In the genomic region with DNA sequence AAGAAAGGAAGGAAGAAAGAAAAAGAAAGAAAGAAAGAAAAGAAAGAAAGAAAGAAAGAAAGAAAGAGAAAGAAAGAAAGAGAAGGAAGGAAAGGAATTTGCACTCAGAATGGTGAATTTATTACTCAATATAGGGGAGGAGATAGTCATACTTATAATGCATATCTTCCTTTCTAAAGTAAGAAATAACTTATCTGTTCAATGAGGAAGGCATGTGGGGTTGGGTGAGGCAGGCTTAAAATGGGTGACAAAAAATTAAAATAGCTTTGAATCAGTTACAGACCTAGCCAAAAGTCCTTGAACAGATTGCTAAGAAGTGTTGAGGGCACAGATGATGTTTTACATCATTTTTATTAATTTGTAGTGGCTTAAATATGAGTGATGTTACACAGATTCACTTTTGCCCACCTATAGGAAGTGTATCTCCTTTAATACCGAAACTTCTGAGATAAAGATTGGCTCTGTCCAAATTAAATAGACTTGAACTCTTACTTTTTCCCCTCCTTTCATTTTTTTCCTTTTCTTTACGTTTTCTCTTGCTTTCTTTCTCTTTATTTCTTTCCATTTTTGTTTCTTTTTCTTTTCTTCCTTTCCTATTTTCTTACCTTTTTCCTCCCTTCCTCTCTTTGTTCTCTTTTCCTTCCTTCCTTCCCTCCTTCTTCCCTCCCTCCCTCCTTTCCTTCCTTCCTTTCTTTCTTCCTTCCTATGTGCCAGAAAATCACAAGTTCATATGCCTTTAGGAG, we compare ENCODE assay signal across 10 cellular contexts. TPM values are rescaled to one million over a fixed set of nuclear protein-coding genes. Genes with fewer than 3 reads are reported as not detected.
"Had no signal": no experiment of that assay in that cellular context is flagged by ENCODE, and none has a peak within 500 bp of the region (broad histone marks: within the 10 kb centered on the region; RNA-seq: fewer than 3 reads in every experiment).

No MANE protein-coding gene starts in this region.

- H3K4me2 ChIP-seq: GM23338 had no signal

- H2AFZ ChIP-seq: GM23338 had no signal

- H3K4me3 ChIP-seq: GM23338 had no signal

- H3K27ac ChIP-seq: HL-60 had no signal

- DNase-seq: H9, HCEC 1CT, HFFc6, IMR-90, KBM-7 had no signal

- ATAC-seq: GM23338 had no signal

- FAIRE-seq: H1, H54 had no signal

RNA-seq across cellular contexts. Expression of gene DSC2, which starts 14.8 kb away (rescaled TPM):
- total RNA-seq: HFFc6, IMR-90 had no signal
- polyA plus RNA-seq: IMR-90 had no signal

RNA-seq across cellular contexts. Expression of gene DSC1, which starts 45.6 kb away (rescaled TPM):
- total RNA-seq: GM23338, H1, H9, HFFc6, HT1080, IMR-90 had no signal
- polyA plus RNA-seq: GM23338, IMR-90 had no signal
